9 cellular contexts compared by ENCODE assay signal in the genomic region with DNA sequence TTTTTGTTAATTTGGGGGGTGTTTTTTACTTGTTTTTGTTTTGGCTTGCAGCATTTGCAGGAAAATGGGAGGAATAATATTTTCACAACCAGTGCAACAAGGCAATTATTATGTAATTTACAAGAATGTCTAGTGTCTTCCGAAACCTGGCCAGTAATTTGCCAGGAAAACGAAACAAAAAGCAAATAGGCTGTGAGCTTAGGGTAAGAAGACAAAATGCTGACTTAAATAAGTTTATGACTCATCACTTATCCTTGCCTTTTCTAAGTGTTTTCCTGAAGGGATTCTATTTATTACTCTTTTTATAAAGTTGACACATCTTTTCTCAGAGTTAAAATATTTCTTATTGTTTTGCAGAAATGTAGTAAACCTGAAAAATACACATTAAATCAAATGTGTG. TPM values are rescaled to one million over a fixed set of nuclear protein-coding genes. Genes with fewer than 3 reads are reported as not detected.
DNase-seq lines count a peak whose midpoint lies in the region; ATAC-seq and TF ChIP-seq lines count a peak whose summit lies in the region.
"Had no signal": no experiment of that assay in that cellular context is flagged by ENCODE, and none has a peak within 500 bp of the region (broad histone marks: within the 10 kb centered on the region; RNA-seq: fewer than 3 reads in every experiment).

No MANE protein-coding gene starts in this region.

- H3K4me3 ChIP-seq in sigmoid colon: peak overlapping the region in 3 of 4 donors; percentile 12 to 30 (median 29)

- ATAC-seq in GM19025 (IDR thresholded peaks at IDR 0.05; ENCODE audit: low read depth, unreplicated experiment) (peak; percentile 53), GM19395 (IDR thresholded peaks at IDR 0.05; ENCODE audit: unreplicated experiment) (no peak), GM21526 (IDR thresholded peaks at IDR 0.05; ENCODE audit: low FRiP score, unreplicated experiment) (no peak)

- H3K9me3 ChIP-seq in sigmoid colon: no peaks in the 10 kb centered on the region

- H3K36me3 ChIP-seq in sigmoid colon: no peaks in the 10 kb centered on the region

- no peak overlapping the region for H3K27ac ChIP-seq in epithelial cell of prostate
- H3K27ac ChIP-seq in sigmoid colon: no peak overlapping the region

- DNase-seq in NCI-H2029 treated with DMSO at 0.1 percent for 48 hours (lab: John Stamatoyannopoulos, UW) (peak; percentile 58), epithelial cell of prostate (ENCODE audit: low read depth, low spot score) (peak; percentile 16), sigmoid colon (no peak), NCI-H146 (lab: John Stamatoyannopoulos, UW) (no peak), NCI-H2107 treated with DMSO at 0.1 percent for 48 hours (lab: John Stamatoyannopoulos, UW; ENCODE audit: unreplicated experiment) (no peak)
- DNase-seq: cerebellar nuclear complex had no signal

- no peaks in the 10 kb centered on the region for H3K4me1 ChIP-seq in sigmoid colon

- H3K27me3 ChIP-seq in sigmoid colon: no peaks in the 10 kb centered on the region

- no peak for TF ChIP-seq EP300 in sigmoid colon (IDR thresholded peaks at IDR 0.05)

- TF ChIP-seq CTCF in sigmoid colon (IDR thresholded peaks at IDR 0.05): no peak

- intact Hi-C loops in sigmoid colon (cut with DNase I): no loop called here

- TF ChIP-seq POLR2A in sigmoid colon (IDR thresholded peaks at IDR 0.05): no peak

- WGBS in sigmoid colon, 2 donors: 25 to 39% methylated on average over 2 of the region's 2 CpGs

RNA-seq across cellular contexts. Expression of gene KCNT2, which starts 49.8 kb away (rescaled TPM):
- total RNA-seq in sigmoid colon: 1 to 10 TPM; 1.8 to 3.1 (median 2.6) TPM
- 1 to 10 TPM in 1 of 3 donors, under 1 TPM in 2; 0.64 to 1.2 (median 0.92) TPM for polyA plus RNA-seq in sigmoid colon

Comparison
In these comparisons a context has a peak if more than half of its experiments do, and no peak if none do; other contexts are left out.
1. DNase-seq: peak in NCI-H2029 treated with DMSO at 0.1 percent for 48 hours (single experiment) and epithelial cell of prostate (single experiment); none in sigmoid colon (single experiment), NCI-H146 (single experiment) and NCI-H2107 treated with DMSO at 0.1 percent for 48 hours (single experiment).